ENCODE assay signal across 31 cellular contexts in genomic region chr11:2685051-2685450, GRCh38.
"Had no signal": no experiment of that assay in that cellular context is flagged by ENCODE, and none has a peak within 500 bp of the region (broad histone marks: within the 10 kb centered on the region; RNA-seq: fewer than 3 reads in every experiment).

No MANE protein-coding gene starts in this region.

- H3K36me3 Mint-ChIP-seq: activated CD8-positive, alpha-beta memory T cell treated with anti-CD3 and anti-CD28 coated beads, Interleukin-2, amount 10 ng/mL, durations not matched to agents 7 days and 5 days; activated naive CD4-positive, alpha-beta T cell treated with anti-CD3 and anti-CD28 coated beads, Interleukin-2, amount 10 ng/mL, durations not matched to agents 7 days and 5 days; activated naive CD8-positive, alpha-beta T cell treated with anti-CD3 and anti-CD28 coated beads, Interleukin-2, amount 10 ng/mL, durations not matched to agents 7 days and 5 days; immature natural killer cell had no signal

- H3K9me3 ChIP-seq: ascending aorta, left lung, mucosa of descending colon, neutrophil, pancreas, psoas muscle, transverse colon, uterus had no signal

- H3K4me3 Mint-ChIP-seq: activated CD8-positive, alpha-beta memory T cell treated with anti-CD3 and anti-CD28 coated beads, Interleukin-2, amount 10 ng/mL, durations not matched to agents 7 days and 5 days; activated CD8-positive, alpha-beta T cell treated with anti-CD3 and anti-CD28 coated beads, Interleukin-2, amount 10 ng/mL, durations not matched to agents 7 days and 5 days; activated naive CD4-positive, alpha-beta T cell treated with anti-CD3 and anti-CD28 coated beads, Interleukin-2, amount 10 ng/mL, durations not matched to agents 7 days and 5 days; activated naive CD8-positive, alpha-beta T cell treated with anti-CD3 and anti-CD28 coated beads, Interleukin-2, amount 10 ng/mL, durations not matched to agents 7 days and 5 days; brain; endodermal cell; immature natural killer cell; nephron; T-helper 17 cell had no signal

- H3K27me3 ChIP-seq: ascending aorta, left lung, neutrophil, pancreas, transverse colon, uterus had no signal

- H3K27ac ChIP-seq: ascending aorta, left lung, neutrophil, pancreas, psoas muscle, transverse colon, uterus, WERI-Rb-1 had no signal

- H3K27ac Mint-ChIP-seq: activated CD8-positive, alpha-beta memory T cell treated with anti-CD3 and anti-CD28 coated beads, Interleukin-2, amount 10 ng/mL, durations not matched to agents 7 days and 5 days; activated CD8-positive, alpha-beta T cell treated with anti-CD3 and anti-CD28 coated beads, Interleukin-2, amount 10 ng/mL, durations not matched to agents 7 days and 5 days; activated naive CD4-positive, alpha-beta T cell treated with anti-CD3 and anti-CD28 coated beads, Interleukin-2, amount 10 ng/mL, durations not matched to agents 7 days and 5 days; activated naive CD8-positive, alpha-beta T cell treated with anti-CD3 and anti-CD28 coated beads, Interleukin-2, amount 10 ng/mL, durations not matched to agents 7 days and 5 days; brain; endodermal cell; immature natural killer cell; T-helper 17 cell had no signal

- H3K4me3 ChIP-seq: ascending aorta, left lung, mucosa of descending colon, pancreas, psoas muscle, smooth muscle cell, transverse colon, uterus had no signal

- H3K9me3 Mint-ChIP-seq: activated naive CD4-positive, alpha-beta T cell treated with anti-CD3 and anti-CD28 coated beads, Interleukin-2, amount 10 ng/mL, durations not matched to agents 7 days and 5 days; activated naive CD8-positive, alpha-beta T cell treated with anti-CD3 and anti-CD28 coated beads, Interleukin-2, amount 10 ng/mL, durations not matched to agents 7 days and 5 days; brain; endodermal cell; immature natural killer cell; nephron had no signal

- H3K4me1 ChIP-seq: ascending aorta, pancreas, transverse colon, uterus had no signal

- DNase-seq: activated CD4-positive, alpha-beta T cell treated with anti-CD3 and anti-CD28 coated beads for 1 hour; activated CD4-positive, alpha-beta T cell treated with anti-CD3 and anti-CD28 coated beads, Interleukin-2, amount 50 U/mL, for 1 hour; activated CD8-positive, alpha-beta memory T cell treated with anti-CD3 and anti-CD28 coated beads, Interleukin-2, amount 10 ng/mL, durations not matched to agents 7 days and 5 days; activated CD8-positive, alpha-beta T cell treated with anti-CD3 and anti-CD28 coated beads, Interleukin-2, amount 10 ng/mL, durations not matched to agents 7 days and 5 days; activated gamma-delta T cell; caudate nucleus; foreskin fibroblast; hippocampal formation; immature natural killer cell; kidney glomerular epithelial cell; mucosa of descending colon; stimulated activated CD4-positive, alpha-beta T cell treated with anti-CD3 and anti-CD28 coated beads, Interleukin-15, amount 100 ng/mL, for 24 hours; stimulated activated CD4-positive, alpha-beta T cell treated with anti-CD3 and anti-CD28 coated beads, Interleukin-2, amount 100 ng/mL, for 24 hours; stimulated activated naive CD4-positive, alpha-beta T cell; T-helper 17 cell; T1000; transverse colon; WERI-Rb-1 had no signal

- ATAC-seq: activated CD8-positive, alpha-beta memory T cell treated with anti-CD3 and anti-CD28 coated beads, Interleukin-2, amount 10 ng/mL, durations not matched to agents 7 days and 5 days; activated CD8-positive, alpha-beta T cell treated with anti-CD3 and anti-CD28 coated beads, Interleukin-2, amount 10 ng/mL, durations not matched to agents 7 days and 5 days; esophagus mucosa; left lung; mucosa of descending colon; pancreas; psoas muscle; T-helper 17 cell had no signal

- H3K4me1 Mint-ChIP-seq: activated CD8-positive, alpha-beta memory T cell treated with anti-CD3 and anti-CD28 coated beads, Interleukin-2, amount 10 ng/mL, durations not matched to agents 7 days and 5 days; activated naive CD4-positive, alpha-beta T cell treated with anti-CD3 and anti-CD28 coated beads, Interleukin-2, amount 10 ng/mL, durations not matched to agents 7 days and 5 days; immature natural killer cell had no signal

- H3K27me3 Mint-ChIP-seq: activated CD8-positive, alpha-beta memory T cell treated with anti-CD3 and anti-CD28 coated beads, Interleukin-2, amount 10 ng/mL, durations not matched to agents 7 days and 5 days; activated naive CD4-positive, alpha-beta T cell treated with anti-CD3 and anti-CD28 coated beads, Interleukin-2, amount 10 ng/mL, durations not matched to agents 7 days and 5 days; activated naive CD8-positive, alpha-beta T cell treated with anti-CD3 and anti-CD28 coated beads, Interleukin-2, amount 10 ng/mL, durations not matched to agents 7 days and 5 days; T-helper 17 cell had no signal

- H3K4me2 ChIP-seq: smooth muscle cell had no signal

- H3K36me3 ChIP-seq: ascending aorta, left lung, pancreas, transverse colon, uterus had no signal
